In the genomic region with DNA sequence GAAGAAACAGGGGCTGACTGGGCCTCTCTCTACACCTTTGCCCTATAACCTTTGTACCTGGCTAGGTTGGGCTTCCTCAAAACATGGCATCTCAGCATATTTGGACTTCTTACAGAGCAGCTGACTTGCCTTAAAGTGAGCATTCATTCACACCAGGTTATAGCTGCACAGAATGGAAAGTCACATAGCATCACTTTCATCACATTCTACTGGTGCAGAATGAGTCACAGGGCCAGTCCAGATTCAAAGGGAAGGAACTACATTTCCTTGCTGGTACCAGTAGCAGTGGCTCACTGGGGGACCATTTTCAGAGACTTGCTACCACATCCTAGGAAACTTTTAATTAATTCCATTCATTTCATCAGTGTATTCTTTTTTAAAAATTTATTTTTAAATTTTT, we compare ENCODE assay signal across 10 cellular contexts.
"Had no signal": no experiment of that assay in that cellular context is flagged by ENCODE, and none has a peak within 500 bp of the region (broad histone marks: within the 10 kb centered on the region; RNA-seq: fewer than 3 reads in every experiment).

No MANE protein-coding gene starts in this region.

- DNase-seq: activated CD4-positive, alpha-beta T cell treated with anti-CD3 and anti-CD28 coated beads for 48 hours; activated effector memory CD4-positive, alpha-beta T cell treated with Interleukin-2 at 50 U/mL for 16 hours; effector CD4-positive, alpha-beta T cell; heart left ventricle; naive thymus-derived CD4-positive, alpha-beta T cell; retina; stimulated activated CD4-positive, alpha-beta T cell treated with anti-CD3 and anti-CD28 coated beads, Interleukin-4, amount 100 ng/mL, for 1 hour; stimulated activated CD8-positive, alpha-beta memory T cell treated with anti-CD3 and anti-CD28 coated beads, Interleukin-4, amount 100 ng/mL, for 48 hours; WERI-Rb-1 had no signal

- H3K27ac Mint-ChIP-seq: naive thymus-derived CD4-positive, alpha-beta T cell; stimulated activated naive CD8-positive, alpha-beta T cell treated with anti-CD3 and anti-CD28 coated beads, Interleukin-15, Interleukin-2, amounts not matched to agents 100 ng/mL and 50 ng/mL, for 24 hours had no signal

- H3K4me3 Mint-ChIP-seq: naive thymus-derived CD4-positive, alpha-beta T cell; stimulated activated naive CD8-positive, alpha-beta T cell treated with anti-CD3 and anti-CD28 coated beads, Interleukin-15, Interleukin-2, amounts not matched to agents 100 ng/mL and 50 ng/mL, for 24 hours had no signal

- ATAC-seq: heart left ventricle; naive thymus-derived CD4-positive, alpha-beta T cell had no signal
